In the genomic region with DNA sequence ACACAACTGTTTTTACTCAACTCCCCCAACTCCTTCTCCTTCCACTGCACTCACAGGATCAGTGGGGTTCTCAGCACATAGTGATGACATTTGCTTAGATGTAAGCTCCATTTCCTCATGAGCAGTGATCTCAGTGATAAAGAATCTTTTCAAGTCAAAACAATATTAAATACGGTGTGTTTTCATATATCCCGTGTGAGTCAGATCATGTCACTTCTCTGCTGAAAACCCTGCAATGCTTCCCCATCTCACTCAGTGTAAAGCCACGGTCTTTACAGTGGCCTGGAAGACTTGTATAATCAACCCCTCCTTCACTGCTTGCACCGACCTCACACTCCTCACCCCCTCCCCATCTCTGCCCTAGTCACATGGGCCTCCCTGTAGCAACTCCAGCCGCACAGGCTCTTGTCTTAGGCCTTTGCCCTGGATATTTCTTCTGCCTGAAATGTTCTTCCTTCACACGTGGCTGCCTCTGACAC, we compare ENCODE assay signal across 8 cellular contexts.
A peak's percentile ranks its signal among the peaks of the same experiment; 100 is the strongest.
DNase-seq lines count a peak whose midpoint lies in the region; ATAC-seq, FAIRE-seq and TF ChIP-seq lines count a peak whose summit lies in the region.

No MANE protein-coding gene starts in this region.

- H3K9me1 ChIP-seq in keratinocyte (ENCODE audit: control insufficient read depth, extremely low read depth, insufficient read depth, low read length) = no peaks in the 10 kb centered on the region

- H3K9me3 ChIP-seq in GM12878 (replicated peaks; ENCODE audit: control insufficient read depth, insufficient read depth, low read length) (no peaks in the 10 kb centered on the region), keratinocyte (ENCODE audit: control insufficient read depth, low read depth, low read length) (no peaks in the 10 kb centered on the region)

- BruUV-seq in GM12878 (replicated peaks; lab: Mats Ljungman, UMichigan) = no TSS peak

- H3K4me3 ChIP-seq in GM12878 (no peak overlapping the region), keratinocyte (ENCODE audit: control insufficient read depth in 2 of 3, extremely low read depth in 1 of 3, insufficient read depth in 2 of 3, low read depth in 1 of 3, low read length in 3 of 3) (no peak overlapping the region)

- H3K27ac Mint-ChIP-seq in activated T-cell treated with anti-CD3 and anti-CD28 coated beads, Interleukin-2, amount 50 U/mL, for 24 hours = peak overlapping the region; percentile 7

- no peak for DNase-seq in activated T-cell treated with anti-CD3 and anti-CD28 coated beads, Interleukin-2, amount 50 U/mL, for 24 hours
- no peak for DNase-seq in activated T-cell treated with anti-CD3 and anti-CD28 coated beads, Interleukin-2, amount 50 U/mL, for 1 hour
- DNase-seq in GM12878 (ENCODE audit: low read depth, low spot score) (no peak), keratinocyte (ENCODE audit: low read depth, low spot score) (no peak), stromal cell of bone marrow (ENCODE audit: low read depth) (peak; percentile 67), NCI-H774 (lab: John Stamatoyannopoulos, UW) (no peak), UCSD-AML1 (lab: John Stamatoyannopoulos, UW; ENCODE audit: unreplicated experiment) (no peak)

- H3K36me3 ChIP-seq in GM12878 (ENCODE audit: control insufficient read depth in 2 of 2, insufficient read depth in 2 of 2, low read length in 1 of 2) = no peaks in the 10 kb centered on the region
- no peaks in the 10 kb centered on the region for H3K36me3 ChIP-seq in keratinocyte (ENCODE audit: control insufficient read depth in 2 of 2, extremely low read depth in 1 of 2, insufficient read depth in 2 of 2, low read length in 2 of 2)

- H3K36me3 Mint-ChIP-seq in activated T-cell treated with anti-CD3 and anti-CD28 coated beads, Interleukin-2, amount 50 U/mL, for 24 hours (ENCODE audit: low read depth) = no peaks in the 10 kb centered on the region

- TF ChIP-seq POLR2A in GM12878 (IDR thresholded peaks at IDR 0.05; ENCODE audit: low read depth, low read length) = no peak

- in situ Hi-C loops in GM12878 (cut with MboI) = no loop called here

- TF ChIP-seq EP300 in GM12878 (IDR thresholded peaks at IDR 0.05; ENCODE audit: borderline replicate concordance in 1 of 2, control insufficient read depth in 1 of 2, low read depth in 2 of 2, low read length in 2 of 2) = no peak

- SMC1A ChIA-PET in GM12878 (lab: Charles Lee; ENCODE audit: uncharacterized antibody, unreplicated experiment) = interaction anchor here (0.9 to 5.2 kb wide), 14 partner anchors 8 to 332 kb away, joined by 3 to 74 read pairs (median 4); no protein-coding TSS in a partner anchor

- ATAC-seq in GM12878 (peak; percentile 53), HG03280 (IDR thresholded peaks at IDR 0.05; ENCODE audit: unreplicated experiment) (no peak)

- POLR2A ChIA-PET in GM12878 (lab: Charles Lee) = no interaction called here

- no peak overlapping the region for H3K4me3 Mint-ChIP-seq in activated T-cell treated with anti-CD3 and anti-CD28 coated beads, Interleukin-2, amount 50 U/mL, for 24 hours

- RAD21 ChIA-PET in GM12878 (lab: Charles Lee; ENCODE audit: unreplicated experiment) = interaction anchor here (0.7 to 3.9 kb wide), 13 partner anchors 10 to 586 kb away, joined by 3 to 33 read pairs (median 3); a partner anchor contains a TSS

- FAIRE-seq in GM12878 (lab: Jason Lieb, UNC) (no peak), keratinocyte (lab: Jason Lieb, UNC) (peak; percentile 93)

- H4K20me1 ChIP-seq in GM12878 (ENCODE audit: control insufficient read depth, insufficient read depth) (no peaks in the 10 kb centered on the region), keratinocyte (ENCODE audit: control insufficient read depth, extremely low read depth, insufficient read depth, low read length) (no peaks in the 10 kb centered on the region)

- WGBS in GM12878 (ENCODE audit: insufficient coverage, insufficient replicate concordance, low lambda C conversion rate, missing lambda C conversion rate) = 23% methylated on average over 6 of the region's 6 CpGs

- H2AFZ ChIP-seq in GM12878 (ENCODE audit: control insufficient read depth, low read depth, low read length) (no peak overlapping the region), keratinocyte (ENCODE audit: control insufficient read depth, low read length) (peak overlapping the region; percentile 75)

- CTCF ChIA-PET in GM12878 (lab: Yijun Ruan, JAX) = interaction anchor here (0.6 to 11.7 kb wide), 24 partner anchors 11 to 633 kb away, joined by 3 to 175 read pairs (median 4); no protein-coding TSS in a partner anchor

- no peak overlapping the region for H3K27ac ChIP-seq in GM12878 (ENCODE audit: control insufficient read depth, insufficient read depth)
- peak overlapping the region; percentile 79 for H3K27ac ChIP-seq in keratinocyte (ENCODE audit: control insufficient read depth, insufficient read depth, low read length)

- intact Hi-C loops in GM12878 (cut with micrococcal nuclease; ENCODE audit: unreplicated experiment) = loop anchor here (2.0 to 5.0 kb wide), 3 partner anchors 145 to 633 kb away; no protein-coding TSS in a partner anchor

- H3K79me2 ChIP-seq in GM12878 (ENCODE audit: control insufficient read depth, insufficient read depth, low read length) (no peaks in the 10 kb centered on the region), keratinocyte (ENCODE audit: control insufficient read depth, insufficient read depth, low read length) (no peaks in the 10 kb centered on the region)

- H3K9ac ChIP-seq in GM12878 (ENCODE audit: control insufficient read depth, insufficient read depth, low read length) = no peak overlapping the region
- H3K9ac ChIP-seq in keratinocyte (ENCODE audit: control insufficient read depth, extremely low read depth, insufficient read depth, low read length) = peak overlapping the region; percentile 46

- dilution Hi-C loops in keratinocyte (cut with MboI; ENCODE audit: extremely low pct_ligation_motif_present, low sequenced_read_pairs) = no loop called here

- H3K4me2 ChIP-seq in GM12878 (ENCODE audit: control insufficient read depth, insufficient read depth) = no peak overlapping the region
- H3K4me2 ChIP-seq in keratinocyte (ENCODE audit: control insufficient read depth, extremely low read depth, insufficient read depth, low read depth, low read length) = peak overlapping the region; percentile 49

- TF ChIP-seq RAD21 in GM12878 (IDR thresholded peaks at IDR 0.05; ENCODE audit: insufficient read depth, low read depth, low read length) = no peak

- no peaks in the 10 kb centered on the region for H3K27me3 Mint-ChIP-seq in activated T-cell treated with anti-CD3 and anti-CD28 coated beads, Interleukin-2, amount 50 U/mL, for 24 hours

- H3K27me3 ChIP-seq in GM12878 (replicated peaks in 1 of 2; ENCODE audit: control insufficient read depth in 2 of 2, insufficient read depth in 2 of 2, low read length in 1 of 2) (no peaks in the 10 kb centered on the region), keratinocyte (ENCODE audit: control insufficient read depth, extremely low read depth, insufficient read depth, low read length) (no peaks in the 10 kb centered on the region)

- peaks cover 16% of the 10 kb centered on the region for H3K4me1 Mint-ChIP-seq in activated T-cell treated with anti-CD3 and anti-CD28 coated beads, Interleukin-2, amount 50 U/mL, for 24 hours (ENCODE audit: low read depth)

- TF ChIP-seq CTCF in GM12878 (IDR thresholded peaks at IDR 0.05 in 2 of 3, conservative IDR thresholded peaks at IDR 0.05 in 1 of 3; ENCODE audit: control insufficient read depth in 2 of 3, extremely low read depth in 1 of 3, insufficient read depth in 1 of 3, low read depth in 3 of 3, low read length in 3 of 3) (no peak), keratinocyte (optimal IDR thresholded peaks at IDR 0.05 in 1 of 3, IDR thresholded peaks at IDR 0.05 in 1 of 3, conservative IDR thresholded peaks at IDR 0.05 in 1 of 3; ENCODE audit: extremely low read depth in 1 of 3, insufficient read depth in 2 of 3, low read length in 3 of 3) (no peak)

- H3K4me1 ChIP-seq in GM12878 (ENCODE audit: control insufficient read depth, insufficient read depth, low read length) = no peaks in the 10 kb centered on the region
- peaks cover 21% of the 10 kb centered on the region for H3K4me1 ChIP-seq in keratinocyte (ENCODE audit: control insufficient read depth, extremely low read depth, insufficient read depth, low read length)

- no peaks in the 10 kb centered on the region for H3K9me3 Mint-ChIP-seq in activated T-cell treated with anti-CD3 and anti-CD28 coated beads, Interleukin-2, amount 50 U/mL, for 24 hours

TF ChIP-seq in GM12878, 131 proteins besides CTCF, POLR2A, EP300 and RAD21 (continues in another document):
- TF ChIP-seq RB1 (IDR thresholded peaks at IDR 0.05; ENCODE audit: borderline replicate concordance) = no peak
- no peak for TF ChIP-seq TARDBP (IDR thresholded peaks at IDR 0.05; ENCODE audit: borderline replicate concordance)
- no peak for TF ChIP-seq NFIC (IDR thresholded peaks at IDR 0.05; ENCODE audit: low read depth, low read length)
- TF ChIP-seq BHLHE40 (IDR thresholded peaks at IDR 0.05; ENCODE audit: borderline replicate concordance in 1 of 2, low read depth in 2 of 2, low read length in 1 of 2) = no peak
- no peak for TF ChIP-seq KDM1A (IDR thresholded peaks at IDR 0.05; ENCODE audit: borderline replicate concordance)
- no peak for TF ChIP-seq SIN3A (IDR thresholded peaks at IDR 0.05; ENCODE audit: low read depth, low read length)
- TF ChIP-seq NBN (IDR thresholded peaks at IDR 0.05) = no peak
- TF ChIP-seq, protein P1, sequence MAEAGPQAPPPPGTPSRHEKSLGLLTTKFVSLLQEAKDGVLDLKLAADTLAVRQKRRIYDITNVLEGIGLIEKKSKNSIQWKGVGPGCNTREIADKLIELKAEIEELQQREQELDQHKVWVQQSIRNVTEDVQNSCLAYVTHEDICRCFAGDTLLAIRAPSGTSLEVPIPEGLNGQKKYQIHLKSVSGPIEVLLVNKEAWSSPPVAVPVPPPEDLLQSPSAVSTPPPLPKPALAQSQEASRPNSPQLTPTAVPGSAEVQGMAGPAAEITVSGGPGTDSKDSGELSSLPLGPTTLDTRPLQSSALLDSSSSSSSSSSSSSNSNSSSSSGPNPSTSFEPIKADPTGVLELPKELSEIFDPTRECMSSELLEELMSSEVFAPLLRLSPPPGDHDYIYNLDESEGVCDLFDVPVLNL (IDR thresholded peaks at IDR 0.05; ENCODE audit: low read depth, low read length) = no peak
- TF ChIP-seq TBL1XR1 (IDR thresholded peaks at IDR 0.05; ENCODE audit: low read depth, low read length) = no peak
